Comparison of ENCODE assay signal across 1 cellular context in the genomic region with DNA sequence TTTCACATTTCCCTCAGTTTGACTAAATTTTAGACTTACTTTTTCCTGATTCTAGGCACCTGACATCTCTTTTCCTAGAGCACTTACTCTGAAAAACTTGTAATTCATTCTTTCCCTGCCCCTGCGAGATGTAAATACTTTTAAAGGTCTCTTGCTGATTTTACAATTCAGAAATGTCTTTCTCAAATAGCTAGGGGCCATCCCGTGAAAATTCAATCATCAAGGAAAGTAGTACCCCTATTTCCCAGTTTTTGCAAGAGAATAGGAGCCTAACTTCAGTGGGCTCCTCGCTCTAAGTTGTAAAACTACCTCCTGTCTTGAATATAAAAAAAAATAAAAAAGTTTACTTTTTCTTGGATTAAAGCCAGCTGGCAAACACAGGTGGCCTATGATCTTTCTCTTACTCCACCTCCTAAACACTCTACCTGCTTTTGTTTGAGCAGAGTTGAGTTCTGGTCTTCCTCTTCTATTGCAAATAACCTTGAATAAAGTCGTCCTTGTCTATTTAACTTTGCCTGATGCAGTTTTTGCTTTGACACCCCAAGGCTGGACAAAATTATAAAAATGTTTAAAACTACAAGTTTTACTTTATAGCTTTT.
TF ChIP-seq lines count a peak whose summit lies in the region.

No MANE protein-coding gene starts in this region.

TF ChIP-seq in HepG2, 621 proteins besides CTCF, POLR2A, EP300 and RAD21 (continued from another document and continues in another):
- TF ChIP-seq, protein P1, sequence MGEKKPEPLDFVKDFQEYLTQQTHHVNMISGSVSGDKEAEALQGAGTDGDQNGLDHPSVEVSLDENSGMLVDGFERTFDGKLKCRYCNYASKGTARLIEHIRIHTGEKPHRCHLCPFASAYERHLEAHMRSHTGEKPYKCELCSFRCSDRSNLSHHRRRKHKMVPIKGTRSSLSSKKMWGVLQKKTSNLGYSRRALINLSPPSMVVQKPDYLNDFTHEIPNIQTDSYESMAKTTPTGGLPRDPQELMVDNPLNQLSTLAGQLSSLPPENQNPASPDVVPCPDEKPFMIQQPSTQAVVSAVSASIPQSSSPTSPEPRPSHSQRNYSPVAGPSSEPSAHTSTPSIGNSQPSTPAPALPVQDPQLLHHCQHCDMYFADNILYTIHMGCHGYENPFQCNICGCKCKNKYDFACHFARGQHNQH (CRISPR knock-in tag; IDR thresholded peaks at IDR 0.05) = peak; percentile 34; the same call in 1 of the 2 replicates
- TF ChIP-seq MED1 (CRISPR knock-in tag; IDR thresholded peaks at IDR 0.05) (0 out of 2 replicates have a peak, but pooled peaks have one; percentile 25), SP5 (CRISPR knock-in tag; IDR thresholded peaks at IDR 0.05; ENCODE audit: borderline replicate concordance, low read depth) (peak; percentile 97), ZNF142 (CRISPR knock-in tag; IDR thresholded peaks at IDR 0.05) (no peak), FOXJ3 (CRISPR knock-in tag; IDR thresholded peaks at IDR 0.05; ENCODE audit: borderline replicate concordance) (peak; percentile 57; the same call in 1 of the 2 replicates), TBX3 (IDR thresholded peaks at IDR 0.05; ENCODE audit: borderline replicate concordance) (0 out of 2 replicates have a peak, but pooled peaks have one; percentile 24), BCL6 (CRISPR knock-in tag; IDR thresholded peaks at IDR 0.05) (peak; percentile 55; the same call in 1 of the 2 replicates), MBD4 (IDR thresholded peaks at IDR 0.05; ENCODE audit: borderline replicate concordance, low read length) (0 out of 2 replicates have a peak, but pooled peaks have one; percentile 44), ONECUT2 (CRISPR knock-in tag; IDR thresholded peaks at IDR 0.05) (no peak), ZNF331 (CRISPR knock-in tag; IDR thresholded peaks at IDR 0.05) (peak; percentile 45; the same call in 1 of the 2 replicates), ZNF446 (CRISPR knock-in tag; IDR thresholded peaks at IDR 0.05) (no peak), GATAD2A (CRISPR knock-in tag; IDR thresholded peaks at IDR 0.05) (peak; percentile 75), ZNF644 (CRISPR knock-in tag; IDR thresholded peaks at IDR 0.05; ENCODE audit: low read depth) (0 out of 2 replicates have a peak, but pooled peaks have one; percentile 15), SMAD3 (CRISPR knock-in tag; IDR thresholded peaks at IDR 0.05) (0 out of 2 replicates have a peak, but pooled peaks have one; percentile 21), PPARG (CRISPR knock-in tag; conservative IDR thresholded peaks at IDR 0.05) (peak; percentile 51), ZNF816 (CRISPR knock-in tag; IDR thresholded peaks at IDR 0.05; ENCODE audit: borderline replicate concordance) (0 out of 2 replicates have a peak, but pooled peaks have one; percentile 29), MAFG (CRISPR knock-in tag; IDR thresholded peaks at IDR 0.05) (no peak), ZBTB7B (CRISPR knock-in tag; IDR thresholded peaks at IDR 0.05) (no peak), HMG20B (CRISPR knock-in tag; conservative IDR thresholded peaks at IDR 0.05) (0 out of 2 replicates have a peak, but pooled peaks have one; percentile 41), ARID5B (CRISPR knock-in tag; IDR thresholded peaks at IDR 0.05) (peak; percentile 92), RERE (CRISPR knock-in tag; IDR thresholded peaks at IDR 0.05; ENCODE audit: low read depth) (0 out of 2 replicates have a peak, but pooled peaks have one; percentile 64), ISL2 (CRISPR knock-in tag; IDR thresholded peaks at IDR 0.05) (peak; percentile 92), KDM4B (CRISPR knock-in tag; IDR thresholded peaks at IDR 0.05) (no peak), ZNF703 (CRISPR knock-in tag; IDR thresholded peaks at IDR 0.05; ENCODE audit: borderline replicate concordance) (no peak), TCF7 (IDR thresholded peaks at IDR 0.05; ENCODE audit: low read depth) (peak; percentile 75)
- TF ChIP-seq, protein P2, sequence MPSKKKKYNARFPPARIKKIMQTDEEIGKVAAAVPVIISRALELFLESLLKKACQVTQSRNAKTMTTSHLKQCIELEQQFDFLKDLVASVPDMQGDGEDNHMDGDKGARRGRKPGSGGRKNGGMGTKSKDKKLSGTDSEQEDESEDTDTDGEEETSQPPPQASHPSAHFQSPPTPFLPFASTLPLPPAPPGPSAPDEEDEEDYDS (CRISPR knock-in tag; IDR thresholded peaks at IDR 0.05) = 0 out of 2 replicates have a peak, but pooled peaks have one; percentile 18
- TF ChIP-seq, protein P3, sequence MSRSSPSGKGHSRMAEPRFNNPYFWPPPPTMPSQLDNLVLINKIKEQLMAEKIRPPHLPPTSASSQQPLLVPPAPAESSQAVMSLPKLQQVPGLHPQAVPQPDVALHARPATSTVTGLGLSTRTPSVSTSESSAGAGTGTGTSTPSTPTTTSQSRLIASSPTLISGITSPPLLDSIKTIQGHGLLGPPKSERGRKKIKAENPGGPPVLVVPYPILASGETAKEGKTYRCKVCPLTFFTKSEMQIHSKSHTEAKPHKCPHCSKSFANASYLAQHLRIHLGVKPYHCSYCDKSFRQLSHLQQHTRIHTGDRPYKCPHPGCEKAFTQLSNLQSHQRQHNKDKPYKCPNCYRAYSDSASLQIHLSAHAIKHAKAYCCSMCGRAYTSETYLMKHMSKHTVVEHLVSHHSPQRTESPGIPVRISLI (CRISPR knock-in tag; IDR thresholded peaks at IDR 0.05; ENCODE audit: borderline replicate concordance) = peak; percentile 70; the same call in 1 of the 2 replicates
- TF ChIP-seq, protein P4, sequence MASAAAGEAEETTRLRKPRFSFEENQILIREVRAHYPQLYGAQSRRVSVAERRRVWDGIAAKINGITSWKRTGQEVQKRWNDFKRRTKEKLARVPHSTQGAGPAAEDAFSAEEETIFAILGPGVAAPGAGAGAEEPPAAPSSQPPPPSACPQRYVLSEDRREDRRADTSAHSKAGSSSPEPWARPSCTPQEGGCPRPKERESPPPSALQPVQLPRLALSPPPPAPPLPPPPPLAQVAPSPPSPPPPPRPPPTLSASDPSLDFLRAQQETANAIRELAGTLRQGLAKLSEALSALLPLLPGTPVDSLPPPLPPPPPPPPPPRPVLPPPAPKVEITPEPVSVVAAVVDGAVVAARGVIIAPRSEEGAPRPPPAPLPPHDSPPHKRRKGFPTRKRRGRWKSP (CRISPR knock-in tag; IDR thresholded peaks at IDR 0.05) = no peak
- TF ChIP-seq, protein P5, sequence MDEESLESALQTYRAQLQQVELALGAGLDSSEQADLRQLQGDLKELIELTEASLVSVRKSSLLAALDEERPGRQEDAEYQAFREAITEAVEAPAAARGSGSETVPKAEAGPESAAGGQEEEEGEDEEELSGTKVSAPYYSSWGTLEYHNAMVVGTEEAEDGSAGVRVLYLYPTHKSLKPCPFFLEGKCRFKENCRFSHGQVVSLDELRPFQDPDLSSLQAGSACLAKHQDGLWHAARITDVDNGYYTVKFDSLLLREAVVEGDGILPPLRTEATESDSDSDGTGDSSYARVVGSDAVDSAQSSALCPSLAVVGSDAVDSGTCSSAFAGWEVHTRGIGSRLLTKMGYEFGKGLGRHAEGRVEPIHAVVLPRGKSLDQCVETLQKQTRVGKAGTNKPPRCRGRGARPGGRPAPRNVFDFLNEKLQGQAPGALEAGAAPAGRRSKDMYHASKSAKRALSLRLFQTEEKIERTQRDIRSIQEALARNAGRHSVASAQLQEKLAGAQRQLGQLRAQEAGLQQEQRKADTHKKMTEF (CRISPR knock-in tag; IDR thresholded peaks at IDR 0.05) = peak; percentile 71; the same call in 1 of the 2 replicates
- TF ChIP-seq, protein P6, sequence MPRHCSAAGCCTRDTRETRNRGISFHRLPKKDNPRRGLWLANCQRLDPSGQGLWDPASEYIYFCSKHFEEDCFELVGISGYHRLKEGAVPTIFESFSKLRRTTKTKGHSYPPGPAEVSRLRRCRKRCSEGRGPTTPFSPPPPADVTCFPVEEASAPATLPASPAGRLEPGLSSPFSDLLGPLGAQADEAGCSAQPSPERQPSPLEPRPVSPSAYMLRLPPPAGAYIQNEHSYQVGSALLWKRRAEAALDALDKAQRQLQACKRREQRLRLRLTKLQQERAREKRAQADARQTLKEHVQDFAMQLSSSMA (CRISPR knock-in tag; IDR thresholded peaks at IDR 0.05) = no peak
